In genomic region chr7:129144095-129144833, GRCh38 we compare ENCODE assay signal across 8 cellular contexts. TPM values are rescaled to one million over a fixed set of nuclear protein-coding genes. Genes with fewer than 3 reads are reported as not detected.
A peak's percentile ranks its signal among the peaks of the same experiment; 100 is the strongest.
DNase-seq lines count a peak whose midpoint lies in the region; ATAC-seq, FAIRE-seq and TF ChIP-seq lines count a peak whose summit lies in the region.

TSS of gene TSPAN33 (plus strand) at chr7:129144707. CDS start at chr7:129144981, 274 bp downstream.

- H3K9me3 ChIP-seq in spleen, result no peaks in the 10 kb centered on the region

- peak within 1 kb of the TSS in 7 of 8 donors; percentile 54 to 88 (median 79) for H3K27ac ChIP-seq in spleen

- H3K4me3 ChIP-seq in WI38 (ENCODE audit: low read depth, low read length) (peak within 1 kb of the TSS; percentile 43), bronchial epithelial cell (ENCODE audit: low read depth, low read length) (peak within 1 kb of the TSS; percentile 51), spleen (peak within 1 kb of the TSS; percentile 44 to 83 (median 52))

- intact Hi-C loops in spleen (cut with DNase I; ENCODE audit: low total_unique reads), result no loop called here

- peak; percentile 46 for FAIRE-seq in GM18507 (lab: Jason Lieb, UNC)
- FAIRE-seq in bronchial epithelial cell (lab: Jason Lieb, UNC), result no peak

- peaks cover 9 to 61% (median 50%) of the 10 kb centered on the region in 6 donors for H3K4me1 ChIP-seq in spleen

- ATAC-seq in HG02852 (IDR thresholded peaks at IDR 0.05; ENCODE audit: unreplicated experiment) (peak; percentile 72), GM18870 (IDR thresholded peaks at IDR 0.05; ENCODE audit: unreplicated experiment) (no peak)

- H3K27me3 ChIP-seq in bronchial epithelial cell (ENCODE audit: control insufficient read depth, insufficient read depth, low read length) (peaks cover 4% of the 10 kb centered on the region), spleen (replicated peaks in 1 of 7) (peaks cover 0 to 28% (median 10%) of the 10 kb centered on the region in 7 donors)

- H3K36me3 ChIP-seq in bronchial epithelial cell (ENCODE audit: control insufficient read depth, insufficient read depth, low read length), result no peaks in the 10 kb centered on the region
- peaks cover 0 to 12% (median 0%) of the 10 kb centered on the region in 6 donors for H3K36me3 ChIP-seq in spleen

- WGBS in spleen, 5 donors, result 1 to 5% (median 1%) methylated on average over 24 to 43 of the region's 43 CpGs

- TF ChIP-seq CTCF in WI38 (IDR thresholded peaks at IDR 0.05; ENCODE audit: low read depth, low read length) (no peak), bronchial epithelial cell (IDR thresholded peaks at IDR 0.05; ENCODE audit: insufficient read depth, low read length, severe bottlenecking) (no peak), spleen (IDR thresholded peaks at IDR 0.05 in 8 of 11, conservative IDR thresholded peaks at IDR 0.05 in 3 of 11) (no peak)

- TF ChIP-seq POLR2A in spleen (IDR thresholded peaks at IDR 0.05), result no peak

- DNase-seq in GM18507 (ENCODE audit: extremely low spot score, insufficient read length, low read depth) (peak; percentile 81), NCI-H187 treated with DMSO at 0.1 percent for 48 hours (lab: John Stamatoyannopoulos, UW) (peak; percentile 40), bronchial epithelial cell (ENCODE audit: low read depth) (peak; percentile 60), inferior parietal cortex (ENCODE audit: extremely low spot score) (peak; percentile 74), spleen (peak; percentile 94)

RNA-seq across cellular contexts. Expression of gene TSPAN33, which starts in this region (rescaled TPM):
- 1.3 and 1.7 TPM in 2 replicates for total RNA-seq in bronchial epithelial cell
- total RNA-seq in spleen, result 10 to 100 TPM; 37.0 to 48.8 (median 40.7) TPM
- 10 to 100 TPM; 46.7 to 57.9 (median 55.4) TPM for polyA plus RNA-seq in spleen

Comparison
In these comparisons a context has a peak if more than half of its experiments do, and no peak if none do; other contexts are left out.
1. RNA of gene TSPAN33 (total RNA-seq): 37.0 to 48.8 TPM in spleen; 1.3 to 1.7 TPM in bronchial epithelial cell; every median in the first group is over 10 times any median in the second.
2. DNase-seq: peak in every context shown above with its lines; median percentile 94 in spleen; 81 in GM18507; 74 in inferior parietal cortex; 60 in bronchial epithelial cell; 40 in NCI-H187 treated with DMSO at 0.1 percent for 48 hours.
3. Peak in every context shown above with its lines, with median percentiles within 50 percentile points of each other: H3K4me3 ChIP-seq.